30 cellular contexts compared by ENCODE assay signal in the genomic region with DNA sequence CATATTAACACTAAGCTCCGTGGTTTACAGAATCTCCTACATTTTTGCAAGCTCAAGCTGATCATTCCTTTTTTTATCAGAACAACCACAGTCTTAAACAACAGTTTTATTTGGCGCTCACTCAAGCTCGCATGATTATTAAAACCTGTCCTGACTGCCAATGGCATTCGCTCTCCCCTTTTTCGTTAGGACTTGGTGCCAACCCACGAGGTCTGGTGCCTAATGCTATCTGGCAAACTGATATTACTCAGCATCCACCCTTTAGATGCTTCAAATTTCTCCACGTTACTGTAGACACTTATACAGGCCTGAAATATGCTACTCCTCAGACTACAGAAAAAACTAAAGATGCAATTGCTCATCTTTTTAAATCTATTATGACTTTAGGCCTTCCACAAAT. TPM values are rescaled to one million over a fixed set of nuclear protein-coding genes. Genes with fewer than 3 reads are reported as not detected.
A peak's percentile ranks its signal among the peaks of the same experiment; 100 is the strongest.
DNase-seq lines count a peak whose midpoint lies in the region; ATAC-seq and TF ChIP-seq lines count a peak whose summit lies in the region.
"Had no signal": no experiment of that assay in that cellular context is flagged by ENCODE, and none has a peak within 500 bp of the region (broad histone marks: within the 10 kb centered on the region; RNA-seq: fewer than 3 reads in every experiment).

No MANE protein-coding gene starts in this region.

- no peaks in the 10 kb centered on the region; the same call in 1 of the 2 replicates for H3K27me3 ChIP-seq in MG63
- H3K27me3 ChIP-seq in stomach = no peaks in the 10 kb centered on the region
- H3K27me3 ChIP-seq: transverse colon had no signal

- no peak for TF ChIP-seq POLR2A in stomach (IDR thresholded peaks at IDR 0.05)

- DNase-seq in MG63 (peak; percentile 75), astrocyte of the cerebellum (ENCODE audit: low read depth) (peak; percentile 3), fibroblast of pulmonary artery (ENCODE audit: low read depth) (peak; percentile 89), stomach (peak; percentile 82), glutamatergic neuron (no peak)
- DNase-seq: activated CD4-positive, alpha-beta T cell treated with anti-CD3 and anti-CD28 coated beads, Interleukin-2, amount 50 U/mL, for 4 hours; activated CD8-positive, alpha-beta memory T cell treated with anti-CD3 and anti-CD28 coated beads, Interleukin-2, amount 50 U/mL, for 4 hours; activated naive CD4-positive, alpha-beta T cell treated with anti-CD3 and anti-CD28 coated beads, Interleukin-2, amount 10 ng/mL, durations not matched to agents 7 days and 5 days; amygdala; C1 segment of cervical spinal cord; Caco-2; DMS79; foreskin fibroblast; GF-D8; KG1; MM.1S; NCI-H1417; NCI-H2029 treated with DMSO at 0.1 percent for 48 hours; NCI-H2227 treated with DMSO at 0.1 percent for 48 hours; posterior cingulate gyrus; transverse colon had no signal

- no peaks in the 10 kb centered on the region for H3K9me3 Mint-ChIP-seq in glutamatergic neuron (ENCODE audit: unreplicated experiment)
- H3K9me3 Mint-ChIP-seq: activated naive CD4-positive, alpha-beta T cell treated with anti-CD3 and anti-CD28 coated beads, Interleukin-2, amount 10 ng/mL, durations not matched to agents 7 days and 5 days; neural crest cell; stimulated activated naive CD8-positive, alpha-beta T cell treated with anti-CD3 and anti-CD28 coated beads, Interleukin-15, Interleukin-2, amounts not matched to agents 100 ng/mL and 50 ng/mL, for 24 hours had no signal

- no peaks in the 10 kb centered on the region for H3K27me3 Mint-ChIP-seq in glutamatergic neuron (ENCODE audit: unreplicated experiment)
- H3K27me3 Mint-ChIP-seq: stimulated activated naive CD8-positive, alpha-beta T cell treated with anti-CD3 and anti-CD28 coated beads, Interleukin-15, Interleukin-2, amounts not matched to agents 100 ng/mL and 50 ng/mL, for 24 hours had no signal

- peaks cover 3 to 61% (median 37%) of the 10 kb centered on the region in 4 donors for H3K4me1 ChIP-seq in stomach
- H3K4me1 ChIP-seq: transverse colon had no signal

- ATAC-seq in HG03097 (IDR thresholded peaks at IDR 0.05; ENCODE audit: low FRiP score, unreplicated experiment) (no peak), HG02763 (IDR thresholded peaks at IDR 0.05; ENCODE audit: unreplicated experiment) (no peak)
- ATAC-seq: HCT116, Panc1 had no signal

- H3K36me3 ChIP-seq in MG63 (no peaks in the 10 kb centered on the region), stomach (no peaks in the 10 kb centered on the region)
- H3K36me3 ChIP-seq: heart right ventricle, transverse colon had no signal

- no peak overlapping the region for H3K4me3 ChIP-seq in MG63
- H3K4me3 ChIP-seq in astrocyte of the cerebellum (ENCODE audit: low read depth, low read length) = no peak overlapping the region
- H3K4me3 ChIP-seq in fibroblast of pulmonary artery (replicated peaks; ENCODE audit: low read depth, low read length) = no peak overlapping the region
- H3K4me3 ChIP-seq in stomach = no peak overlapping the region
- H3K4me3 ChIP-seq: heart right ventricle, transverse colon had no signal

- no peaks in the 10 kb centered on the region for H3K4me1 Mint-ChIP-seq in glutamatergic neuron (ENCODE audit: low read depth, unreplicated experiment)
- H3K4me1 Mint-ChIP-seq: activated naive CD4-positive, alpha-beta T cell treated with anti-CD3 and anti-CD28 coated beads, Interleukin-2, amount 10 ng/mL, durations not matched to agents 7 days and 5 days; neural crest cell had no signal

- TF ChIP-seq EP300 in stomach (IDR thresholded peaks at IDR 0.05) = no peak

- H3K27ac ChIP-seq in stomach = peak overlapping the region in 4 of 5 donors; percentile 10 to 54 (median 44)
- H3K27ac ChIP-seq: heart right ventricle, transverse colon had no signal

- in situ Hi-C loops in astrocyte of the cerebellum (cut with HindIII; ENCODE audit: low sequenced_read_pairs) = no loop called here

- TF ChIP-seq CTCF in astrocyte of the cerebellum (IDR thresholded peaks at IDR 0.05; ENCODE audit: low read depth, low read length, missing control alignments) = no peak
- no peak for TF ChIP-seq CTCF in fibroblast of pulmonary artery (IDR thresholded peaks at IDR 0.05; ENCODE audit: low read length, missing control alignments)
- no peak for TF ChIP-seq CTCF in stomach (IDR thresholded peaks at IDR 0.05)
- TF ChIP-seq CTCF in glutamatergic neuron (IDR thresholded peaks at IDR 0.05; ENCODE audit: partially characterized antibody, unreplicated experiment) = no peak

- H3K36me3 Mint-ChIP-seq in glutamatergic neuron (ENCODE audit: unreplicated experiment) = no peaks in the 10 kb centered on the region
- H3K36me3 Mint-ChIP-seq: activated naive CD4-positive, alpha-beta T cell treated with anti-CD3 and anti-CD28 coated beads, Interleukin-2, amount 10 ng/mL, durations not matched to agents 7 days and 5 days had no signal

- H3K4me3 Mint-ChIP-seq in glutamatergic neuron (ENCODE audit: unreplicated experiment) = no peak overlapping the region
- H3K4me3 Mint-ChIP-seq: activated naive CD4-positive, alpha-beta T cell treated with anti-CD3 and anti-CD28 coated beads, Interleukin-2, amount 10 ng/mL, durations not matched to agents 7 days and 5 days; neural crest cell; stimulated activated naive CD8-positive, alpha-beta T cell treated with anti-CD3 and anti-CD28 coated beads, Interleukin-15, Interleukin-2, amounts not matched to agents 100 ng/mL and 50 ng/mL, for 24 hours had no signal

- WGBS in stomach, 5 donors = 25 to 57% (median 40%) methylated on average over 7 of the region's 7 CpGs

- no peak overlapping the region for H3K27ac Mint-ChIP-seq in glutamatergic neuron (ENCODE audit: unreplicated experiment)
- H3K27ac Mint-ChIP-seq: activated naive CD4-positive, alpha-beta T cell treated with anti-CD3 and anti-CD28 coated beads, Interleukin-2, amount 10 ng/mL, durations not matched to agents 7 days and 5 days; stimulated activated naive CD8-positive, alpha-beta T cell treated with anti-CD3 and anti-CD28 coated beads, Interleukin-15, Interleukin-2, amounts not matched to agents 100 ng/mL and 50 ng/mL, for 24 hours had no signal

- intact Hi-C loops in stomach (cut with DNase I; ENCODE audit: low total_unique reads) = no loop called here

- H3K9me3 ChIP-seq in MG63 (no peaks in the 10 kb centered on the region), stomach (no peaks in the 10 kb centered on the region)
- H3K9me3 ChIP-seq: heart right ventricle, transverse colon had no signal

RNA-seq across cellular contexts. Expression of gene ITLN1, which starts 23.0 kb away (rescaled TPM):
- not detected in 2 replicates for total RNA-seq in MG63 (2014; rRNA removed; shearing (Covaris generic); ENCODE audit: low replicate concordance)
- 100 to 1,000 TPM in 2 of 5 donors, 10 to 100 TPM in 1, 1 to 10 TPM in 1, not detected in 1; 1.2 to 241 (median 55.3) TPM for total RNA-seq in stomach
- 10 to 100 TPM in 1 of 3 donors, 1 to 10 TPM in 2; 1.5 to 10.1 (median 7.6) TPM for polyA plus RNA-seq in stomach
- not detected for total RNA-seq in glutamatergic neuron (ENCODE audit: unreplicated experiment)
- total RNA-seq: Caco-2, neural crest cell had no signal
- polyA plus RNA-seq: AG04450 had no signal

RNA-seq across cellular contexts. Expression of gene CD244, which starts 45.3 kb away (rescaled TPM):
- not detected in 2 replicates for total RNA-seq in MG63 (2014; rRNA removed; shearing (Covaris generic); ENCODE audit: low replicate concordance)
- total RNA-seq in stomach (1 to 10 TPM in 1 of 5 donors, under 1 TPM in 1, not detected in 3; 0.43 to 1.1 TPM), glutamatergic neuron (ENCODE audit: unreplicated experiment) (not detected)
- polyA plus RNA-seq in stomach = under 1 TPM; 0.15 to 0.61 (median 0.37) TPM
- total RNA-seq: cerebellum, neural crest cell had no signal
- polyA plus RNA-seq: AG04450 had no signal

RNA-seq across cellular contexts. Expression of gene ITLN2, which starts 46.6 kb away (rescaled TPM):
- not detected in 2 replicates for total RNA-seq in MG63 (2014; rRNA removed; shearing (Covaris generic); ENCODE audit: low replicate concordance)
- 1 to 10 TPM in 1 of 5 donors, not detected in 4; 4.2 TPM for total RNA-seq in stomach
- under 1 TPM in 1 of 3 donors, not detected in 2; 0.37 TPM for polyA plus RNA-seq in stomach
- total RNA-seq in glutamatergic neuron (ENCODE audit: unreplicated experiment) = not detected
- total RNA-seq: cerebellum, heart right ventricle, transverse colon had no signal
- polyA plus RNA-seq: AG04450 had no signal
